In the genomic region with DNA sequence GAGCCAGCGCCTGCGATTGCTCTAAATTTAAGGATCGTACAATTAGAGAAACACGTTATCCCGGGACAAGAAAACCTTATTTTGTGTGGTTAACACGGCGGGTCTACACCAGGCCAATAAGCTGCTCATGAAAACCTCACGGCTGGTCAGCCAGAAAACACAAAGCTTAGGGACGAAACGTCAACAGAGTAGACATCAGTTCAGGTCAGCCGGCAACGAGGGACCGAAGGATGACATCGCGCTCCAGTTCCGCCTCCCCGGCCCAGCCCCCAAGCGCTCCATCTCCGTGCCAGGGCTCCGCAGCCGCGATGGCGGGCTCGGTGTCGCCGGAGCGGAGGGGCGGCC, we compare ENCODE assay signal across 8 cellular contexts. TPM values are rescaled to one million over a fixed set of nuclear protein-coding genes. Genes with fewer than 3 reads are reported as not detected.
DNase-seq lines count a peak whose midpoint lies in the region; ATAC-seq, FAIRE-seq and TF ChIP-seq lines count a peak whose summit lies in the region.

No MANE protein-coding gene starts in this region.

- no peaks in the 10 kb centered on the region for H3K36me3 Mint-ChIP-seq in naive B cell

- POLR2A ChIA-PET in SK-N-SH (lab: Yijun Ruan, JAX): interaction anchor here (0.7 kb wide), 1 partner anchor 14 kb away, joined by 3 read pairs; no protein-coding TSS in a partner anchor
- POLR2A ChIA-PET in endothelial cell of umbilical vein (lab: Charles Lee): interaction anchor here (1.0 kb wide), 1 partner anchor 9 kb away, joined by 3 read pairs; no protein-coding TSS in a partner anchor

- dilution Hi-C loops in endothelial cell of umbilical vein (cut with MboI; ENCODE audit: extremely low pct_ligation_motif_present, low sequenced_read_pairs): no loop called here

- H3K9me2 ChIP-seq in SK-N-SH: no peaks in the 10 kb centered on the region

- CTCF ChIA-PET in SK-N-SH (lab: Yijun Ruan, JAX): interaction anchor here (1.0 to 1.3 kb wide), 4 partner anchors 9 to 358 kb away, joined by 4 to 7 read pairs (median 5); no protein-coding TSS in a partner anchor
- CTCF ChIA-PET in endothelial cell of umbilical vein (lab: Charles Lee): interaction anchor here (1.0 to 1.7 kb wide), 3 partner anchors 10 to 363 kb away, joined by 3 to 9 read pairs (median 7); partner anchors contain the start of gene SNRPA1

- H4K20me1 ChIP-seq in SK-N-SH (ENCODE audit: insufficient read depth): peaks cover 19% of the 10 kb centered on the region
- no peaks in the 10 kb centered on the region for H4K20me1 ChIP-seq in endothelial cell of umbilical vein (replicated peaks; ENCODE audit: control insufficient read depth, extremely low read depth, insufficient read depth, low read length)

- peaks cover 38 to 43% of the 10 kb centered on the region in 2 experiments for H3K36me3 ChIP-seq in SK-N-SH (replicated peaks in 1 of 2; ENCODE audit: control insufficient read depth in 1 of 2, insufficient read depth in 2 of 2, low read length in 1 of 2)
- H3K36me3 ChIP-seq in endothelial cell of umbilical vein (ENCODE audit: control insufficient read depth in 2 of 2, extremely low read depth in 1 of 2, insufficient read depth in 2 of 2, low read length in 2 of 2): peaks cover under 1 to 2% of the 10 kb centered on the region in 2 experiments

- intact Hi-C loops in endothelial cell of umbilical vein (cut with micrococcal nuclease): loop anchor here (1.0 kb wide), 3 partner anchors 9 to 356 kb away; partner anchors contain the start of genes SNRPA1 and TARS3

- H3K27ac ChIP-seq in SK-N-SH (ENCODE audit: low read depth in 2 of 2, low read length in 1 of 2) (peak overlapping the region; percentile 90 to 93), endothelial cell of umbilical vein (ENCODE audit: insufficient read depth, low read depth, low read length) (peak overlapping the region; percentile 74)

- H3K9me3 Mint-ChIP-seq in naive B cell: no peaks in the 10 kb centered on the region

- in situ Hi-C loops in ACHN (cut with HindIII; ENCODE audit: low pct_ligation_motif_present, low pct_unique_long_range_greater_than_20kb, low sequenced_read_pairs): no loop called here

- H3K27me3 Mint-ChIP-seq in naive B cell: no peaks in the 10 kb centered on the region

- H3K4me3 ChIP-seq in SK-N-SH (ENCODE audit: low read depth in 2 of 2, low read length in 1 of 2): peak overlapping the region; percentile 88 to 92
- H3K4me3 ChIP-seq in endothelial cell of umbilical vein (replicated peaks in 1 of 3; ENCODE audit: insufficient read depth in 1 of 3, low read depth in 1 of 3, low read length in 3 of 3): peak overlapping the region; percentile 4 to 78 (median 60)

- H3K4me2 ChIP-seq in SK-N-SH: peak overlapping the region; percentile 97
- H3K4me2 ChIP-seq in endothelial cell of umbilical vein (ENCODE audit: insufficient read depth, low read length): peak overlapping the region; percentile 66

- DNase-seq in ACHN (peak; percentile 42), SK-N-SH (no peak), endothelial cell of umbilical vein (ENCODE audit: low read depth, low spot score) (peak; percentile 62), naive B cell (no peak), cerebellar nuclear complex (lab: John Stamatoyannopoulos, UW) (no peak)
- DNase-seq in stimulated activated naive CD4-positive, alpha-beta T cell (lab: John Stamatoyannopoulos, UW): no peak

- H3K4me3 Mint-ChIP-seq in naive B cell: peak overlapping the region; percentile 87 to 95 (median 92)

- ATAC-seq in GM18873 (IDR thresholded peaks at IDR 0.05; ENCODE audit: low FRiP score, unreplicated experiment) (peak; percentile 32), HG03135 (IDR thresholded peaks at IDR 0.05; ENCODE audit: unreplicated experiment) (peak; percentile 45), naive B cell (ENCODE audit: low read depth in 2 of 2) (peak; percentile 49 to 57)

- TF ChIP-seq POLR2A in endothelial cell of umbilical vein (IDR thresholded peaks at IDR 0.05; ENCODE audit: low read depth, low read length): no peak

- H3K9ac ChIP-seq in SK-N-SH: peak overlapping the region; percentile 92
- H3K9ac ChIP-seq in endothelial cell of umbilical vein (replicated peaks; ENCODE audit: extremely low read depth, insufficient read depth, low read length): peak overlapping the region; percentile 80

- H3K79me2 ChIP-seq in SK-N-SH (ENCODE audit: insufficient read depth): peaks cover 63% of the 10 kb centered on the region
- peaks cover 42% of the 10 kb centered on the region for H3K79me2 ChIP-seq in endothelial cell of umbilical vein (ENCODE audit: control insufficient read depth, insufficient read depth, low read length)

- no peak for TF ChIP-seq EP300 in SK-N-SH (IDR thresholded peaks at IDR 0.05; ENCODE audit: borderline replicate concordance in 1 of 2, low read depth in 1 of 2, low read length in 1 of 2)

- H3K27ac Mint-ChIP-seq in naive B cell: peak overlapping the region; percentile 91 to 99 (median 98)

- H3F3A ChIP-seq in SK-N-SH (replicated peaks; ENCODE audit: insufficient read depth): peaks cover 20% of the 10 kb centered on the region

- peaks cover 17 to 22% of the 10 kb centered on the region in 2 experiments; a peak in 3 of 4 replicates for H3K4me1 ChIP-seq in SK-N-SH (ENCODE audit: control insufficient read depth in 1 of 2, insufficient read depth in 2 of 2, low read depth in 1 of 2, low read length in 1 of 2)
- H3K4me1 ChIP-seq in endothelial cell of umbilical vein (ENCODE audit: control insufficient read depth, extremely low read depth, insufficient read depth, low read length): peaks cover 19% of the 10 kb centered on the region

- H3K9me3 ChIP-seq in SK-N-SH (no peaks in the 10 kb centered on the region), endothelial cell of umbilical vein (replicated peaks; ENCODE audit: control insufficient read depth, insufficient read depth, low read length) (no peaks in the 10 kb centered on the region)

- peaks cover 13 to 31% (median 14%) of the 10 kb centered on the region in 3 donors for H3K4me1 Mint-ChIP-seq in naive B cell

- H3K27me3 ChIP-seq in SK-N-SH (ENCODE audit: insufficient read depth): no peaks in the 10 kb centered on the region
- H3K27me3 ChIP-seq in endothelial cell of umbilical vein (ENCODE audit: control insufficient read depth in 2 of 2, insufficient read depth in 2 of 2, low read length in 2 of 2): no peaks in the 10 kb centered on the region

- TF ChIP-seq RAD21 in SK-N-SH (IDR thresholded peaks at IDR 0.05; ENCODE audit: low read length): no peak

- BruUV-seq in endothelial cell of umbilical vein (replicated peaks; lab: Mats Ljungman, UMichigan): no TSS peak

- 1% methylated on average over 26 of the region's 28 CpGs for WGBS in SK-N-SH (ENCODE audit: low lambda C conversion rate)

- TF ChIP-seq CTCF in SK-N-SH (IDR thresholded peaks at IDR 0.05): no peak
- no peak for TF ChIP-seq CTCF in endothelial cell of umbilical vein (IDR thresholded peaks at IDR 0.05; ENCODE audit: extremely low read depth in 1 of 2, insufficient read depth in 1 of 2, low read depth in 1 of 2, low read length in 2 of 2)

- H3K9me1 ChIP-seq in endothelial cell of umbilical vein (replicated peaks; ENCODE audit: control insufficient read depth, extremely low read depth, insufficient read depth, low read length): no peaks in the 10 kb centered on the region

- H2AFZ ChIP-seq in SK-N-SH (ENCODE audit: low read depth) (peak overlapping the region; percentile 91), endothelial cell of umbilical vein (ENCODE audit: low read depth, low read length) (peak overlapping the region; percentile 30)

- FAIRE-seq in endothelial cell of umbilical vein (lab: Jason Lieb, UNC): peak; percentile 64

TF ChIP-seq in SK-N-SH, 30 proteins besides CTCF, POLR2A, EP300 and RAD21 (continues in another document):
- TF ChIP-seq USF2 (IDR thresholded peaks at IDR 0.05; ENCODE audit: borderline replicate concordance, low read depth, low read length): no peak

TF ChIP-seq in endothelial cell of umbilical vein, 7 proteins besides CTCF, POLR2A, EP300 and RAD21:
- TF ChIP-seq, protein P1, sequence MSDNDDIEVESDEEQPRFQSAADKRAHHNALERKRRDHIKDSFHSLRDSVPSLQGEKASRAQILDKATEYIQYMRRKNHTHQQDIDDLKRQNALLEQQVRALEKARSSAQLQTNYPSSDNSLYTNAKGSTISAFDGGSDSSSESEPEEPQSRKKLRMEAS (IDR thresholded peaks at IDR 0.05; ENCODE audit: insufficient read depth, insufficient read length): no peak
- no peak for TF ChIP-seq POLR2AphosphoS5 (IDR thresholded peaks at IDR 0.05; ENCODE audit: insufficient read depth, low read depth, low read length)
- TF ChIP-seq EZH2 (IDR thresholded peaks at IDR 0.05; ENCODE audit: borderline replicate concordance, low read depth, low read length, severe bottlenecking): no peak
- no peak for TF ChIP-seq FOS (IDR thresholded peaks at IDR 0.05; ENCODE audit: borderline replicate concordance, insufficient read depth, low read length)
- no peak for TF ChIP-seq MYC (IDR thresholded peaks at IDR 0.05; ENCODE audit: low read depth, low read length)
- TF ChIP-seq JUN (IDR thresholded peaks at IDR 0.05; ENCODE audit: borderline replicate concordance, insufficient read depth, insufficient read length, low read depth): no peak
- TF ChIP-seq GATA2 (IDR thresholded peaks at IDR 0.05; ENCODE audit: insufficient read depth, insufficient read length, low read depth, low read length): no peak
TF ChIP-seq in endothelial cell of umbilical vein: peak in this region for 0.

RNA-seq across cellular contexts. Expression of gene TM2D3, which starts 0.5 kb away (rescaled TPM):
- 71.6 and 73.3 TPM in 2 replicates for polyA plus RNA-seq in SK-N-SH (2012; rRNA removed)
- 66.3 and 69.5 TPM in 2 replicates for polyA plus RNA-seq in SK-N-SH (2012; cell fraction: cytosol; rRNA removed)
- polyA plus RNA-seq in SK-N-SH (2012; cell fraction: nucleus; rRNA removed): 74.8 and 94.3 TPM in 2 replicates
- total RNA-seq in endothelial cell of umbilical vein: 34.3 and 36.7 TPM in 2 replicates
- 41.4 and 51.5 TPM in 2 replicates for polyA plus RNA-seq in endothelial cell of umbilical vein
- 31.8 and 35.9 TPM in 2 replicates for polyA plus RNA-seq in endothelial cell of umbilical vein (2011; cell fraction: cytosol; rRNA removed)
- 56.2 and 58.6 TPM in 2 replicates for polyA plus RNA-seq in endothelial cell of umbilical vein (2011; cell fraction: nucleus; rRNA removed)
- polyA plus RNA-seq in endothelial cell of umbilical vein (2012): 38.5 and 41.4 TPM in 2 replicates
- 73.8 and 79.8 TPM in 2 replicates for polyA minus RNA-seq in endothelial cell of umbilical vein
- 24.7 TPM for polyA minus RNA-seq in endothelial cell of umbilical vein (2011; cell fraction: cytosol; rRNA and poly(A)+ RNA removed)
- polyA minus RNA-seq in endothelial cell of umbilical vein (2011; cell fraction: nucleus; rRNA and poly(A)+ RNA removed): 99.7 and 106 TPM in 2 replicates
- polyA plus RNA-seq in naive B cell (ENCODE audit: low read depth in 6 of 6): 10 to 100 TPM; 32.5 to 90.4 (median 49.4) TPM

Comparison
In these comparisons a context has a peak if more than half of its experiments do, and no peak if none do; other contexts are left out.
1. DNase-seq: peak in ACHN (single experiment) and endothelial cell of umbilical vein (single experiment); none in SK-N-SH (single experiment), naive B cell (single experiment), cerebellar nuclear complex (0 of 2) and stimulated activated naive CD4-positive, alpha-beta T cell (0 of 6).
2. Peak in every context shown above with its lines, with median percentiles within 50 percentile points of each other: ATAC-seq.